In genomic region chr12:47087088-47087688, GRCh38 we compare ENCODE assay signal across 14 cellular contexts. TPM values are rescaled to one million over a fixed set of nuclear protein-coding genes. Genes with fewer than 3 reads are reported as not detected.
DNase-seq lines count a peak whose midpoint lies in the region; ATAC-seq and TF ChIP-seq lines count a peak whose summit lies in the region.
"Had no signal": no experiment of that assay in that cellular context is flagged by ENCODE, and none has a peak within 500 bp of the region (broad histone marks: within the 10 kb centered on the region; RNA-seq: fewer than 3 reads in every experiment).

No MANE protein-coding gene starts in this region.

- no peaks in the 10 kb centered on the region for H3K27me3 Mint-ChIP-seq in stimulated activated naive B cell treated with anti-CD40 and anti-IgM and Interleukin-4, amounts not matched to agents 10 μg/mL and 1 μg/mL and 100 μg/mL, for 72 hours
- H3K27me3 Mint-ChIP-seq in activated T-helper 17 cell treated with anti-CD3 and anti-CD28 coated beads, Interleukin-2, amount 50 U/mL, for 72 hours = no peaks in the 10 kb centered on the region
- H3K27me3 Mint-ChIP-seq: activated naive CD4-positive, alpha-beta T cell treated with anti-CD3 and anti-CD28 coated beads, Interleukin-2, amount 10 ng/mL, durations not matched to agents 7 days and 5 days had no signal

- ATAC-seq in RWPE2 (ENCODE audit: low read depth) (no peak), aorta (ENCODE audit: low FRiP score) (no peak), heart left ventricle (no peak)
- ATAC-seq in stimulated activated naive B cell treated with anti-CD40 and anti-IgM and Interleukin-4, amounts not matched to agents 10 μg/mL and 1 μg/mL and 100 μg/mL, for 72 hours (replicated peaks) = no peak
- ATAC-seq in activated T-helper 17 cell treated with anti-CD3 and anti-CD28 coated beads, Interleukin-2, amount 50 U/mL, for 72 hours (replicated peaks) = no peak
- ATAC-seq: activated CD8-positive, alpha-beta T cell treated with anti-CD3 and anti-CD28 coated beads, Interleukin-2, amount 10 ng/mL, durations not matched to agents 7 days and 5 days; left ventricle myocardium superior had no signal

- peaks cover 27 to 39% of the 10 kb centered on the region in 2 donors for H3K4me1 Mint-ChIP-seq in stimulated activated naive B cell treated with anti-CD40 and anti-IgM and Interleukin-4, amounts not matched to agents 10 μg/mL and 1 μg/mL and 100 μg/mL, for 72 hours
- peaks cover 38% of the 10 kb centered on the region for H3K4me1 Mint-ChIP-seq in activated T-helper 17 cell treated with anti-CD3 and anti-CD28 coated beads, Interleukin-2, amount 50 U/mL, for 72 hours

- H3K4me1 ChIP-seq in RWPE2 (ENCODE audit: insufficient read depth, poor library complexity, severe bottlenecking) (peaks cover 66% of the 10 kb centered on the region), aorta (ENCODE audit: control insufficient read depth in 1 of 2, insufficient read depth in 2 of 2, low read length in 2 of 2) (peaks cover 3 to 4% of the 10 kb centered on the region in 2 donors), heart left ventricle (peaks cover 0 to 61% (median 14%) of the 10 kb centered on the region in 12 donors)

- peaks cover 5 to 16% of the 10 kb centered on the region in 2 donors for H3K36me3 Mint-ChIP-seq in stimulated activated naive B cell treated with anti-CD40 and anti-IgM and Interleukin-4, amounts not matched to agents 10 μg/mL and 1 μg/mL and 100 μg/mL, for 72 hours
- H3K36me3 Mint-ChIP-seq in activated T-helper 17 cell treated with anti-CD3 and anti-CD28 coated beads, Interleukin-2, amount 50 U/mL, for 72 hours (ENCODE audit: low read depth) = no peaks in the 10 kb centered on the region

- no peak overlapping the region for H3K27ac Mint-ChIP-seq in stimulated activated naive B cell treated with anti-CD40 and anti-IgM and Interleukin-4, amounts not matched to agents 10 μg/mL and 1 μg/mL and 100 μg/mL, for 72 hours
- H3K27ac Mint-ChIP-seq in activated T-helper 17 cell treated with anti-CD3 and anti-CD28 coated beads, Interleukin-2, amount 50 U/mL, for 72 hours = no peak overlapping the region
- H3K27ac Mint-ChIP-seq: activated CD8-positive, alpha-beta T cell treated with anti-CD3 and anti-CD28 coated beads, Interleukin-2, amount 10 ng/mL, durations not matched to agents 7 days and 5 days; activated naive CD4-positive, alpha-beta T cell treated with anti-CD3 and anti-CD28 coated beads, Interleukin-2, amount 10 ng/mL, durations not matched to agents 7 days and 5 days; T-helper 1 cell treated with Interleukin-12 subunit alpha and Interleukin-12 subunit beta and Interleukin-4 antibody, amounts not matched to agents 30 μg/mL and 1 μg/mL, for 36 hours had no signal

- no peak for TF ChIP-seq POLR2A in heart left ventricle (IDR thresholded peaks at IDR 0.05)

- H3K4me3 ChIP-seq in RWPE2 (ENCODE audit: severe bottlenecking) = no peak overlapping the region
- H3K4me3 ChIP-seq in fibroblast of the aortic adventitia (ENCODE audit: low read depth, low read length) = no peak overlapping the region
- H3K4me3 ChIP-seq in aorta (ENCODE audit: low read length in 2 of 2) = no peak overlapping the region
- no peak overlapping the region for H3K4me3 ChIP-seq in heart left ventricle
- H3K4me3 ChIP-seq: dorsolateral prefrontal cortex had no signal

- H3K9me3 ChIP-seq in RWPE2 (ENCODE audit: severe bottlenecking) (no peaks in the 10 kb centered on the region), aorta (ENCODE audit: control insufficient read depth, low read length) (no peaks in the 10 kb centered on the region), heart left ventricle (peaks cover 0 to 5% (median 0%) of the 10 kb centered on the region in 12 donors)

- H3K36me3 ChIP-seq in RWPE2 (ENCODE audit: low read depth) (no peaks in the 10 kb centered on the region), aorta (ENCODE audit: control insufficient read depth in 1 of 2, insufficient read depth in 2 of 2, low read length in 1 of 2) (no peaks in the 10 kb centered on the region), heart left ventricle (no peaks in the 10 kb centered on the region)

- intact Hi-C loops in aorta (cut with DNase I) = loop anchor here (2.0 to 10.0 kb wide), 3 partner anchors 16 to 418 kb away; no protein-coding TSS in a partner anchor
- intact Hi-C loops in heart left ventricle (cut with DNase I) = no loop called here

- H3K9me3 Mint-ChIP-seq in stimulated activated naive B cell treated with anti-CD40 and anti-IgM and Interleukin-4, amounts not matched to agents 10 μg/mL and 1 μg/mL and 100 μg/mL, for 72 hours = peaks cover 4% of the 10 kb centered on the region in 2 donors
- no peaks in the 10 kb centered on the region for H3K9me3 Mint-ChIP-seq in activated T-helper 17 cell treated with anti-CD3 and anti-CD28 coated beads, Interleukin-2, amount 50 U/mL, for 72 hours

- DNase-seq in NCI-H510A treated with DMSO at 0.1 percent for 48 hours (lab: John Stamatoyannopoulos, UW) (peak; percentile 57), NCI-H510A (lab: John Stamatoyannopoulos, UW) (no peak), RWPE2 (ENCODE audit: low spot score) (no peak), fibroblast of the aortic adventitia (ENCODE audit: low read depth) (peak; percentile 72), aorta (no peak), heart left ventricle (no peak)
- no peak for DNase-seq in stimulated activated naive B cell treated with anti-CD40 and anti-IgM and Interleukin-4, amounts not matched to agents 10 μg/mL and 1 μg/mL and 100 μg/mL, for 72 hours
- DNase-seq: activated CD8-positive, alpha-beta T cell treated with anti-CD3 and anti-CD28 coated beads, Interleukin-2, amount 10 ng/mL, durations not matched to agents 7 days and 5 days; activated naive CD4-positive, alpha-beta T cell treated with anti-CD3 and anti-CD28 coated beads, Interleukin-2, amount 10 ng/mL, durations not matched to agents 7 days and 5 days; DMS79 treated with DMSO at 0.1 percent for 48 hours; dorsolateral prefrontal cortex; left ventricle myocardium superior had no signal

- TF ChIP-seq CTCF in RWPE2 (IDR thresholded peaks at IDR 0.05; ENCODE audit: poor library complexity, severe bottlenecking) (no peak), fibroblast of the aortic adventitia (IDR thresholded peaks at IDR 0.05; ENCODE audit: insufficient read depth, low read length) (no peak), heart left ventricle (IDR thresholded peaks at IDR 0.05) (no peak)

- H3K27ac ChIP-seq in RWPE2 (ENCODE audit: poor library complexity, severe bottlenecking) = peak overlapping the region; percentile 99
- peak overlapping the region; percentile 40 to 67 for H3K27ac ChIP-seq in aorta (ENCODE audit: low read depth in 1 of 2, low read length in 2 of 2)
- peak overlapping the region in 1 of 12 donors; percentile 95 for H3K27ac ChIP-seq in heart left ventricle
- H3K27ac ChIP-seq: dorsolateral prefrontal cortex had no signal

- H3K27me3 ChIP-seq in RWPE2 (ENCODE audit: insufficient read depth, poor library complexity, severe bottlenecking) (no peaks in the 10 kb centered on the region), aorta (ENCODE audit: control insufficient read depth in 1 of 2, insufficient read depth in 2 of 2, low read length in 1 of 2) (no peaks in the 10 kb centered on the region), heart left ventricle (no peaks in the 10 kb centered on the region)
- H3K27me3 ChIP-seq: dorsolateral prefrontal cortex had no signal

- H3K4me3 Mint-ChIP-seq in stimulated activated naive B cell treated with anti-CD40 and anti-IgM and Interleukin-4, amounts not matched to agents 10 μg/mL and 1 μg/mL and 100 μg/mL, for 72 hours = no peak overlapping the region
- no peak overlapping the region for H3K4me3 Mint-ChIP-seq in activated T-helper 17 cell treated with anti-CD3 and anti-CD28 coated beads, Interleukin-2, amount 50 U/mL, for 72 hours
- H3K4me3 Mint-ChIP-seq: activated CD8-positive, alpha-beta T cell treated with anti-CD3 and anti-CD28 coated beads, Interleukin-2, amount 10 ng/mL, durations not matched to agents 7 days and 5 days; activated naive CD4-positive, alpha-beta T cell treated with anti-CD3 and anti-CD28 coated beads, Interleukin-2, amount 10 ng/mL, durations not matched to agents 7 days and 5 days; T-helper 1 cell treated with Interleukin-12 subunit alpha and Interleukin-12 subunit beta and Interleukin-4 antibody, amounts not matched to agents 30 μg/mL and 1 μg/mL, for 36 hours had no signal

- WGBS in aorta, 2 donors = 31 to 35% methylated on average over 2 of the region's 2 CpGs
- 44 to 61% (median 52%) methylated on average over 2 of the region's 2 CpGs for WGBS in heart left ventricle, 4 donors

RNA-seq across cellular contexts. Expression of gene AMIGO2, which starts 7.4 kb away (rescaled TPM):
- total RNA-seq in fibroblast of the aortic adventitia (ENCODE audit: low replicate concordance) = 2.7 and 3.7 TPM in 2 replicates
- 10 to 100 TPM; 23.1 to 72.1 TPM for total RNA-seq in aorta
- 10 to 100 TPM; 12.0 to 39.2 TPM for polyA plus RNA-seq in aorta
- 1 to 10 TPM in 8 of 9 donors, under 1 TPM in 1; 0.77 to 3.0 (median 1.5) TPM for total RNA-seq in heart left ventricle
- polyA plus RNA-seq in heart left ventricle = 1 to 10 TPM; 1.4 to 1.5 TPM
- total RNA-seq in activated T-helper 17 cell treated with anti-CD3 and anti-CD28 coated beads, Interleukin-2, amount 50 U/mL, for 72 hours = 10 to 100 TPM in 1 of 2 donors, 1 to 10 TPM in 1; 4.9 to 11.7 TPM

RNA-seq across cellular contexts. Expression of gene PCED1B, which starts 7.8 kb away (rescaled TPM):
- total RNA-seq in fibroblast of the aortic adventitia (ENCODE audit: low replicate concordance) (0.27 TPM in 1 of 2 replicates, not detected in the other), aorta (10 to 100 TPM; 11.0 to 12.6 TPM), heart left ventricle (1 to 10 TPM in 2 of 9 donors, under 1 TPM in 5, not detected in 2; 0.39 to 9.5 (median 0.81) TPM)
- polyA plus RNA-seq in aorta (10 to 100 TPM in 1 of 2 donors, 1 to 10 TPM in 1; 2.0 to 12.2 TPM), heart left ventricle (under 1 TPM; 0.55 to 0.72 TPM)
- 100 to 1,000 TPM in 1 of 2 donors, 10 to 100 TPM in 1; 31.0 to 107 TPM for total RNA-seq in activated T-helper 17 cell treated with anti-CD3 and anti-CD28 coated beads, Interleukin-2, amount 50 U/mL, for 72 hours

Comparison
In these comparisons a context has a peak if more than half of its experiments do, and no peak if none do; other contexts are left out.
1. DNase-seq: peak in NCI-H510A treated with DMSO at 0.1 percent for 48 hours (single experiment) and fibroblast of the aortic adventitia (single experiment); none in NCI-H510A (single experiment), RWPE2 (single experiment), aorta (0 of 2), heart left ventricle (0 of 5) and stimulated activated naive B cell treated with anti-CD40 and anti-IgM and Interleukin-4, amounts not matched to agents 10 μg/mL and 1 μg/mL and 100 μg/mL, for 72 hours (single experiment).
2. intact Hi-C loops: an anchor here in aorta (2.0 to 10.0 kb wide); none called in heart left ventricle.